Comparison of ENCODE assay signal across 1 cellular context in genomic region chr17:5373112-5373511, GRCh38.
TF ChIP-seq lines count a peak whose summit lies in the region.

No MANE protein-coding gene starts in this region.

TF ChIP-seq in WTC11, 78 proteins besides CTCF, POLR2A, EP300 and RAD21 (continued from another document):
- TF ChIP-seq ZNF138 (CRISPR knock-in tag; conservative IDR thresholded peaks at IDR 0.05) = no peak
- no peak for TF ChIP-seq MAX (CRISPR knock-in tag; IDR thresholded peaks at IDR 0.05)
- TF ChIP-seq USF1 (CRISPR knock-in tag; IDR thresholded peaks at IDR 0.05) = no peak
- TF ChIP-seq ZNF416 (CRISPR knock-in tag; IDR thresholded peaks at IDR 0.05) = no peak
- TF ChIP-seq TP53 (CRISPR knock-in tag; IDR thresholded peaks at IDR 0.05) = no peak
- no peak for TF ChIP-seq ZNF423 (CRISPR knock-in tag; IDR thresholded peaks at IDR 0.05)
